20 cellular contexts compared by ENCODE assay signal in genomic region chr11:34261820-34262219, GRCh38.
DNase-seq lines count a peak whose midpoint lies in the region; ATAC-seq, FAIRE-seq and TF ChIP-seq lines count a peak whose summit lies in the region.
"Had no signal": no experiment of that assay in that cellular context is flagged by ENCODE, and none has a peak within 500 bp of the region (broad histone marks: within the 10 kb centered on the region; RNA-seq: fewer than 3 reads in every experiment).

No MANE protein-coding gene starts in this region.

- peaks cover 9% of the 10 kb centered on the region for H3F3A ChIP-seq in SK-N-SH (replicated peaks; ENCODE audit: insufficient read depth)

- H3K9me3 ChIP-seq in A549 (no peaks in the 10 kb centered on the region), SK-N-SH (no peaks in the 10 kb centered on the region), left ventricle myocardium inferior (replicated peaks) (no peaks in the 10 kb centered on the region), tibial nerve (no peaks in the 10 kb centered on the region)
- H3K9me3 ChIP-seq: BLaER1 treated with 17β-estradiol and CSF1 and Interleukin-3, amounts not matched to agents 10 nM and 100 nM; HAP-1; SJCRH30 had no signal

- H3K4me2 ChIP-seq in A549 (peak overlapping the region; percentile 39; the same call in 2 of the 3 replicates), SK-N-SH (no peak overlapping the region)
- H3K4me2 ChIP-seq: BLaER1 treated with 17β-estradiol and CSF1 and Interleukin-3, amounts not matched to agents 10 nM and 100 nM had no signal

- no peaks in the 10 kb centered on the region for H3K9me2 ChIP-seq in SK-N-SH

- intact Hi-C loops in left ventricle myocardium inferior (cut with micrococcal nuclease): no loop called here

- TF ChIP-seq POLR2A in A549 (IDR thresholded peaks at IDR 0.05; ENCODE audit: low read length) (no peak), tibial nerve (IDR thresholded peaks at IDR 0.05) (no peak)

- TF ChIP-seq RAD21 in A549 (conservative IDR thresholded peaks at IDR 0.05 in 1 of 2, IDR thresholded peaks at IDR 0.05 in 1 of 2) (no peak), SK-N-SH (IDR thresholded peaks at IDR 0.05; ENCODE audit: low read length) (no peak)

- H3K27me3 ChIP-seq in SK-N-SH (ENCODE audit: insufficient read depth): no peaks in the 10 kb centered on the region
- H3K27me3 ChIP-seq in left ventricle myocardium inferior (ENCODE audit: low read depth): no peaks in the 10 kb centered on the region
- H3K27me3 ChIP-seq in tibial nerve: no peaks in the 10 kb centered on the region
- H3K27me3 ChIP-seq: BLaER1 treated with 17β-estradiol and CSF1 and Interleukin-3, amounts not matched to agents 10 nM and 100 nM; SJCRH30 had no signal

- H3K36me3 ChIP-seq in SK-N-SH (replicated peaks in 1 of 2; ENCODE audit: control insufficient read depth in 1 of 2, insufficient read depth in 2 of 2, low read length in 1 of 2) (no peaks in the 10 kb centered on the region), left ventricle myocardium inferior (no peaks in the 10 kb centered on the region), tibial nerve (no peaks in the 10 kb centered on the region)
- H3K36me3 ChIP-seq: BLaER1 treated with 17β-estradiol and CSF1 and Interleukin-3, amounts not matched to agents 10 nM and 100 nM; HAP-1; SJCRH30 had no signal

- WGBS in A549 (ENCODE audit: missing lambda C conversion rate): 91% methylated on average over 1 of the region's 1 CpG
- WGBS in SK-N-SH (ENCODE audit: low lambda C conversion rate): no CpG with 5 or more reads among the region's 1 CpG
- 61% methylated on average over 1 of the region's 1 CpG for WGBS in tibial nerve, 2 donors

- DNase-seq in A549 (ENCODE audit: low read depth in 1 of 2, low spot score in 1 of 2): no peak
- no peak for DNase-seq in SK-N-SH
- peak; percentile 72 for DNase-seq in globus pallidus (ENCODE audit: low spot score)
- peak; percentile 66 for DNase-seq in putamen (ENCODE audit: low spot score)
- DNase-seq in left ventricle myocardium inferior: no peak
- no peak for DNase-seq in foreskin fibroblast
- no peak for DNase-seq in NCI-H2081 (lab: John Stamatoyannopoulos, UW)
- DNase-seq in tibial nerve (ENCODE audit: low spot score in 2 of 2): no peak
- DNase-seq: 8988T; CD8-positive, alpha-beta memory T cell; DND-41; Kasumi-1; NCI-H1930; NCI-H2171; NCI-H446 treated with DMSO at 0.1 percent for 48 hours; SJCRH30 had no signal

- no peak overlapping the region for H3K9ac ChIP-seq in SK-N-SH
- H3K9ac ChIP-seq: BLaER1 treated with 17β-estradiol and CSF1 and Interleukin-3, amounts not matched to agents 10 nM and 100 nM had no signal

- H3K27ac ChIP-seq in A549 (peak overlapping the region in 1 of 2 experiments; percentile 80; a peak in 3 of 6 replicates), SK-N-SH (ENCODE audit: low read depth in 2 of 2, low read length in 1 of 2) (peak overlapping the region in 1 of 2 experiments; percentile 86; a peak in 2 of 4 replicates), left ventricle myocardium inferior (replicated peaks) (no peak overlapping the region), tibial nerve (peak overlapping the region in 1 of 4 donors; percentile 69)
- H3K27ac ChIP-seq: BLaER1 treated with 17β-estradiol and CSF1 and Interleukin-3, amounts not matched to agents 10 nM and 100 nM; RWPE1; SJCRH30 had no signal

- no peak for ATAC-seq in A549

- H4K20me1 ChIP-seq in SK-N-SH (ENCODE audit: insufficient read depth): 0 out of 2 replicates have a peak, but pooled peaks cover 13% of the 10 kb centered on the region

- POLR2A ChIA-PET in A549 (lab: Yijun Ruan, JAX) (no interaction called here), SK-N-SH (lab: Yijun Ruan, JAX) (interaction anchor here (1.2 kb wide), 1 partner anchor 87 kb away, joined by 3 read pairs; no protein-coding TSS in a partner anchor)

- no peak for FAIRE-seq in A549 (lab: Jason Lieb, UNC)
- FAIRE-seq: G401.6 had no signal

- H3K79me2 ChIP-seq in SK-N-SH (ENCODE audit: insufficient read depth): no peaks in the 10 kb centered on the region

- TF ChIP-seq CTCF in A549 (IDR thresholded peaks at IDR 0.05) (no peak), SK-N-SH (IDR thresholded peaks at IDR 0.05) (no peak), left ventricle myocardium inferior (IDR thresholded peaks at IDR 0.05; ENCODE audit: borderline replicate concordance) (no peak), foreskin fibroblast (IDR thresholded peaks at IDR 0.05; ENCODE audit: low read depth, low read length) (no peak), tibial nerve (IDR thresholded peaks at IDR 0.05) (no peak)

- H3K4me1 ChIP-seq in A549: peaks cover 52% of the 10 kb centered on the region
- H3K4me1 ChIP-seq in SK-N-SH (ENCODE audit: control insufficient read depth in 1 of 2, insufficient read depth in 2 of 2, low read depth in 1 of 2, low read length in 1 of 2): peaks cover 46 to 60% of the 10 kb centered on the region in 2 experiments
- peaks cover 54% of the 10 kb centered on the region for H3K4me1 ChIP-seq in left ventricle myocardium inferior
- peaks cover 0 to 52% (median 25%) of the 10 kb centered on the region in 4 donors for H3K4me1 ChIP-seq in tibial nerve
- H3K4me1 ChIP-seq: HAP-1, SJCRH30 had no signal

- TF ChIP-seq EP300 in A549 (IDR thresholded peaks at IDR 0.05): no peak
- TF ChIP-seq EP300 in SK-N-SH (IDR thresholded peaks at IDR 0.05; ENCODE audit: borderline replicate concordance in 1 of 2, low read depth in 1 of 2, low read length in 1 of 2): peak in 1 of 2 experiments; percentile 42; a peak in 1 of 4 replicates
- no peak for TF ChIP-seq EP300 in tibial nerve (IDR thresholded peaks at IDR 0.05)

- no peak overlapping the region for H2AFZ ChIP-seq in SK-N-SH (ENCODE audit: low read depth)

- CTCF ChIA-PET in A549 (lab: Yijun Ruan, JAX) (interaction anchor here (0.8 to 3.3 kb wide), 4 partner anchors 10 to 454 kb away, joined by 3 to 20 read pairs (median 7); no protein-coding TSS in a partner anchor), SK-N-SH (lab: Yijun Ruan, JAX) (interaction anchor here (1.4 to 5.9 kb wide), 3 partner anchors 87 to 95 kb away, joined by 3 to 31 read pairs (median 5); no protein-coding TSS in a partner anchor)

- H3K4me3 ChIP-seq in A549: no peak overlapping the region
- no peak overlapping the region for H3K4me3 ChIP-seq in SK-N-SH (ENCODE audit: low read depth in 2 of 2, low read length in 1 of 2)
- H3K4me3 ChIP-seq in left ventricle myocardium inferior: no peak overlapping the region
- H3K4me3 ChIP-seq in foreskin fibroblast (ENCODE audit: low read depth in 1 of 2, low read length in 2 of 2): no peak overlapping the region
- no peak overlapping the region for H3K4me3 ChIP-seq in tibial nerve
- H3K4me3 ChIP-seq: BLaER1 treated with 17β-estradiol and CSF1 and Interleukin-3, amounts not matched to agents 10 nM and 100 nM; HAP-1; SJCRH30 had no signal

TF ChIP-seq in A549, 52 proteins besides CTCF, POLR2A, EP300 and RAD21 (continues in another document):
- TF ChIP-seq ESRRA (IDR thresholded peaks at IDR 0.05; ENCODE audit: borderline replicate concordance, low read length): no peak
- TF ChIP-seq, protein P1, sequence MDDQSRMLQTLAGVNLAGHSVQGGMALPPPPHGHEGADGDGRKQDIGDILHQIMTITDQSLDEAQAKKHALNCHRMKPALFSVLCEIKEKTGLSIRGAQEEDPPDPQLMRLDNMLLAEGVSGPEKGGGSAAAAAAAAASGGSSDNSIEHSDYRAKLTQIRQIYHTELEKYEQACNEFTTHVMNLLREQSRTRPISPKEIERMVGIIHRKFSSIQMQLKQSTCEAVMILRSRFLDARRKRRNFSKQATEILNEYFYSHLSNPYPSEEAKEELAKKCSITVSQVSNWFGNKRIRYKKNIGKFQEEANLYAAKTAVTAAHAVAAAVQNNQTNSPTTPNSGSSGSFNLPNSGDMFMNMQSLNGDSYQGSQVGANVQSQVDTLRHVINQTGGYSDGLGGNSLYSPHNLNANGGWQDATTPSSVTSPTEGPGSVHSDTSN (IDR thresholded peaks at IDR 0.05): no peak
- no peak for TF ChIP-seq HEYL (CRISPR knock-in tag; IDR thresholded peaks at IDR 0.05)
- no peak for TF ChIP-seq RCOR1 (IDR thresholded peaks at IDR 0.05; ENCODE audit: low read depth, low read length)
- TF ChIP-seq ZSCAN20 (CRISPR knock-in tag; IDR thresholded peaks at IDR 0.05): no peak
- no peak for TF ChIP-seq MAFK (IDR thresholded peaks at IDR 0.05; ENCODE audit: partially characterized antibody)
- TF ChIP-seq RNF2 (IDR thresholded peaks at IDR 0.05; ENCODE audit: borderline replicate concordance, low read depth): no peak
- TF ChIP-seq, protein P2, sequence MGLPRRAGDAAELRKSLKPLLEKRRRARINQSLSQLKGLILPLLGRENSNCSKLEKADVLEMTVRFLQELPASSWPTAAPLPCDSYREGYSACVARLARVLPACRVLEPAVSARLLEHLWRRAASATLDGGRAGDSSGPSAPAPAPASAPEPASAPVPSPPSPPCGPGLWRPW (IDR thresholded peaks at IDR 0.05): no peak
- TF ChIP-seq EHMT2 (IDR thresholded peaks at IDR 0.05; ENCODE audit: low read depth): no peak

TF ChIP-seq in SK-N-SH, 30 proteins besides CTCF, POLR2A, EP300 and RAD21:
- peak; percentile 72 for TF ChIP-seq RCOR1 (IDR thresholded peaks at IDR 0.05; ENCODE audit: low read length)
- TF ChIP-seq GATA2 (CRISPR knock-in tag; IDR thresholded peaks at IDR 0.05): peak; percentile 60
- TF ChIP-seq FOXJ3 (CRISPR knock-in tag; IDR thresholded peaks at IDR 0.05): no peak
- peak; percentile 39 for TF ChIP-seq CHD2 (IDR thresholded peaks at IDR 0.05; ENCODE audit: low read length, partially characterized antibody)
- TF ChIP-seq YY1 (IDR thresholded peaks at IDR 0.05; ENCODE audit: low read depth): no peak
TF ChIP-seq in SK-N-SH: peak in this region for 3.

Comparison
In these comparisons a context has a peak if more than half of its experiments do, and no peak if none do; other contexts are left out.
1. DNase-seq: peak in globus pallidus (single experiment) and putamen (single experiment); none in A549 (0 of 2), SK-N-SH (single experiment), left ventricle myocardium inferior (single experiment), foreskin fibroblast (0 of 2), NCI-H2081 (0 of 2) and tibial nerve (0 of 2).
2. Of the 12 proteins assayed by ChIP-seq in both A549 and SK-N-SH: peak only in A549: none; only in SK-N-SH: CHD2 and RCOR1; in both: none; in neither: 9; mixed calls (peak in some experiments, not most) for 1.